ENCODE assay signal across 17 cellular contexts in genomic region chr1:56570924-56571372, GRCh38. TPM values are rescaled to one million over a fixed set of nuclear protein-coding genes. Genes with fewer than 3 reads are reported as not detected.
DNase-seq lines count a peak whose midpoint lies in the region; TF ChIP-seq lines count a peak whose summit lies in the region.
"Had no signal": no experiment of that assay in that cellular context is flagged by ENCODE, and none has a peak within 500 bp of the region (broad histone marks: within the 10 kb centered on the region; RNA-seq: fewer than 3 reads in every experiment).

No MANE protein-coding gene starts in this region.

- WGBS in HUES64, result 87% methylated on average over 5 of the region's 5 CpGs
- 34 to 50% (median 41%) methylated on average over 5 of the region's 5 CpGs for WGBS in stomach, 5 donors

- no peak for TF ChIP-seq EP300 in stomach (IDR thresholded peaks at IDR 0.05)

- intact Hi-C loops in PC-9 (cut with micrococcal nuclease; ENCODE audit: unreplicated experiment), result loop anchor here (2.0 to 10.0 kb wide), 2 partner anchors 22 to 446 kb away; no protein-coding TSS in a partner anchor
- intact Hi-C loops in stomach (cut with DNase I; ENCODE audit: low total_unique reads), result no loop called here

- H3K27me3 ChIP-seq in HUES64 (ENCODE audit: insufficient read depth, low read length) (no peaks in the 10 kb centered on the region), PC-9 (ENCODE audit: insufficient read depth, low read depth) (no peaks in the 10 kb centered on the region), right atrium auricular region (no peaks in the 10 kb centered on the region), stomach (no peaks in the 10 kb centered on the region)

- no peak overlapping the region for H2AFZ ChIP-seq in PC-9

- BruUV-seq in PC-9 (replicated peaks; lab: Mats Ljungman, UMichigan), result no TSS peak

- H3K4me3 ChIP-seq in HUES64 (ENCODE audit: low read length) (no peak overlapping the region), PC-9 (no peak overlapping the region), right atrium auricular region (no peak overlapping the region), stomach (no peak overlapping the region)

- H3K4me1 ChIP-seq in HUES64 (ENCODE audit: insufficient read depth, low read length) (peaks cover 64% of the 10 kb centered on the region), PC-9 (replicated peaks; ENCODE audit: insufficient read depth) (peaks cover 68% of the 10 kb centered on the region), right atrium auricular region (peaks cover 0 to 71% of the 10 kb centered on the region in 2 donors), stomach (peaks cover 38 to 85% (median 62%) of the 10 kb centered on the region in 4 donors)

- H3K9me2 ChIP-seq in PC-9 (ENCODE audit: insufficient read depth), result no peaks in the 10 kb centered on the region

- H3K79me2 ChIP-seq in PC-9 (ENCODE audit: low read depth), result peaks cover 94% of the 10 kb centered on the region

- H3F3A ChIP-seq in PC-9 (ENCODE audit: insufficient read depth, low read depth), result peaks cover 39% of the 10 kb centered on the region

- no peak for TF ChIP-seq CTCF in PC-9 (conservative IDR thresholded peaks at IDR 0.05)
- no peak for TF ChIP-seq CTCF in right atrium auricular region (IDR thresholded peaks at IDR 0.05)
- no peak for TF ChIP-seq CTCF in stomach (IDR thresholded peaks at IDR 0.05)
- TF ChIP-seq CTCF in GM10266 (IDR thresholded peaks at IDR 0.05; ENCODE audit: control insufficient read depth, insufficient read depth, low read depth, missing control alignments), result no peak

- POLR2A ChIA-PET in PC-9 (lab: Charles Lee; ENCODE audit: unreplicated experiment), result no interaction called here

- peak overlapping the region; percentile 61 for H3K4me2 ChIP-seq in PC-9

- H3K27ac ChIP-seq in HUES64 (ENCODE audit: low read depth, low read length), result peak overlapping the region; percentile 47; the same call in 1 of the 2 replicates
- H3K27ac ChIP-seq in PC-9, result peak overlapping the region; percentile 65
- H3K27ac ChIP-seq in right atrium auricular region, result peak overlapping the region; percentile 44 to 55
- peak overlapping the region; percentile 18 to 84 (median 36) for H3K27ac ChIP-seq in stomach

- H3K36me3 ChIP-seq in HUES64 (ENCODE audit: insufficient read depth, low read length), result 0 out of 2 replicates have a peak, but pooled peaks cover 4% of the 10 kb centered on the region
- H3K36me3 ChIP-seq in PC-9 (ENCODE audit: low read depth), result peaks cover 8% of the 10 kb centered on the region
- no peaks in the 10 kb centered on the region for H3K36me3 ChIP-seq in right atrium auricular region
- no peaks in the 10 kb centered on the region for H3K36me3 ChIP-seq in stomach

- H3K9me3 ChIP-seq in HUES64 (ENCODE audit: insufficient read depth, low read depth, low read length), result no peaks in the 10 kb centered on the region
- H3K9me3 ChIP-seq in PC-9 (ENCODE audit: insufficient read depth, low read depth), result no peaks in the 10 kb centered on the region; the same call in 1 of the 2 replicates
- no peaks in the 10 kb centered on the region for H3K9me3 ChIP-seq in right atrium auricular region
- H3K9me3 ChIP-seq in stomach, result no peaks in the 10 kb centered on the region

- TF ChIP-seq POLR2A in stomach (IDR thresholded peaks at IDR 0.05), result no peak

- no peak overlapping the region for H3K9ac ChIP-seq in HUES64 (ENCODE audit: low read depth, low read length)

- DNase-seq in PC-9, result peak; percentile 22 to 92
- DNase-seq in right atrium auricular region (ENCODE audit: low spot score), result no peak
- DNase-seq in stomach, result no peak
- DNase-seq in GM10266 (ENCODE audit: extremely low spot score), result no peak
- DNase-seq in NCI-H146 (lab: John Stamatoyannopoulos, UW), result no peak
- no peak for DNase-seq in DMS153 (lab: John Stamatoyannopoulos, UW)
- DNase-seq: activated CD4-positive, alpha-beta T cell treated with anti-CD3 and anti-CD28 coated beads, Interleukin-2, amount 10 ng/mL, durations not matched to agents 7 days and 5 days; CD8-positive, alpha-beta memory T cell; hypothalamus; mesendoderm; NCI-H1105 treated with DMSO at 0.1 percent for 48 hours; OCI-M1; posterior cingulate gyrus; stimulated activated CD4-positive, alpha-beta T cell treated with anti-CD3 and anti-CD28 coated beads, Interleukin-4, amount 100 ng/mL, for 24 hours had no signal

- peaks cover 9% of the 10 kb centered on the region for H4K20me1 ChIP-seq in PC-9 (ENCODE audit: insufficient read depth)

- CTCF ChIA-PET in PC-9 (lab: Charles Lee), result interaction anchor here (0.6 kb wide), 1 partner anchor 856 kb away, joined by 3 read pairs; no protein-coding TSS in a partner anchor

RNA-seq across cellular contexts. Expression of gene PLPP3, which starts 8.4 kb away (rescaled TPM):
- 21.5 TPM for polyA plus RNA-seq in HUES64 (2013, experiment 1 of 2)
- 23.1 TPM for polyA plus RNA-seq in HUES64 (2013, experiment 2 of 2)
- total RNA-seq in PC-9 (2021), result 16.5 and 22.4 TPM in 2 replicates
- 10 to 100 TPM; 83.1 to 94.1 TPM for total RNA-seq in right atrium auricular region
- total RNA-seq in stomach, result 100 to 1,000 TPM in 2 of 5 donors, 10 to 100 TPM in 3; 28.7 to 145 (median 64.7) TPM
- 10 to 100 TPM; 11.1 to 37.3 (median 17.6) TPM for polyA plus RNA-seq in stomach
- total RNA-seq: activated CD4-positive, alpha-beta T cell treated with anti-CD3 and anti-CD28 coated beads, Interleukin-2, amount 10 ng/mL, durations not matched to agents 7 days and 5 days; activated T-helper 2 cell treated with anti-CD3 and anti-CD28 coated beads, Interferon-gamma antibody, Interleukin-2, Interleukin-4, amounts not matched to agents 10 μg/mL and 5 μg/mL and 100 μg/mL, durations not matched to agents 14 hours and 24 hours and 36 hours; T-helper 1 cell treated with Interleukin-12 subunit alpha and Interleukin-12 subunit beta and Interleukin-4 antibody, amounts not matched to agents 30 ng/mL and 1 ng/mL, for 36 hours had no signal
- polyA plus RNA-seq: CD8-positive, alpha-beta memory T cell had no signal

Comparison
In these comparisons a context has a peak if more than half of its experiments do, and no peak if none do; other contexts are left out.
1. DNase-seq: peak in PC-9 (2 of 2); none in right atrium auricular region (single experiment), stomach (single experiment), GM10266 (single experiment), NCI-H146 (single experiment) and DMS153 (single experiment).
2. Peak in every context shown above with its lines, with median percentiles within 50 percentile points of each other: H3K27ac ChIP-seq.